ENCODE assay signal across 7 cellular contexts in the genomic region with DNA sequence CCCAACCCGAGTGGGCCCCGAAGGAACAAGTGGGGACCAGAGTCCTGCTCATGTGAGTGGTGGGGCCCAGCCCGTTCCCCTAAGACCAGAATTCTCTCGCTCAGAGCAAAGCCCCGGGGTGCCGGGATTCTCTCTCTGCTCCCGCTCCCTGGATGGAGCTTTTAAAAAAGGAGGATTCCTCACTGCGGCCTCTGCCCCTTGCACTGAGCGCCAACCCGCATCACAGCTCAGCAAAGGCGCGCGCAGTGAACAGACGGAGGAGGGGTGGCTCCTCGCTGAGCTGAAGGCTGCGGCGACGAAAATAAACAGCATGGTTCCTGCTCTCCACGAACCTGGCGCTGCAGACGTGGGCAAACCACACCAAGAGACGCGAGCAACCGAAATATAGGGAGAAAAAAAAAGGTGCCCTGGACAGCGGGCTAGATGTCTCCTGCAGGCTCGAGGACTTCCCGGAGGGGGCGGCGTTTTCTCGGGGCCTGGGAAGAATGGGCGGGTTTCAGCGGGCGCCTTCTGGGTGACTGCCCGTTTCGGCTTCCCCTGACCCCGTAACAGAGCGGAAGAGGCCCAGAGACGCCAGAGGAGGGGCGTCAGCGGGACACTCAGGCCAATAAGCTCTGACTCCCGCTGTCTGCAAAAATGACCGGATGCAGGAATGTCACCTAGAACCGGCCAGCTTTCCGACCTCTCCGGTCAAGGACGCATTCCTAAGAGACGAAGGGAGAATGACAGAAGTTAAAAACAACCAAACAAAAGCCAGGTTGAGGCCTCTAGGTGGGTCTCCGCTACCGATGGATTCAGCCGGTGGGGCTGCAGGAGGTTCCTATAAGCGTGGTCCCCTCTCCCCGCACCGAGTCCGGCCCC. TPM values are rescaled to one million over a fixed set of nuclear protein-coding genes. Genes with fewer than 3 reads are reported as not detected.
DNase-seq lines count a peak whose midpoint lies in the region; ATAC-seq, FAIRE-seq and TF ChIP-seq lines count a peak whose summit lies in the region.

No MANE protein-coding gene starts in this region.

- H3K27me3 ChIP-seq in kidney epithelial cell (ENCODE audit: control insufficient read depth, insufficient read depth, low read length) (no peaks in the 10 kb centered on the region), small intestine (ENCODE audit: control insufficient read depth in 2 of 2, insufficient read depth in 2 of 2, low read length in 2 of 2) (no peaks in the 10 kb centered on the region)

- POLR2A ChIA-PET in HEK293 (lab: Yijun Ruan, JAX), result interaction anchor here (3.0 kb wide), 1 partner anchor 15 kb away, joined by 17 read pairs; no protein-coding TSS in a partner anchor

- no peak for FAIRE-seq in small intestine (lab: Jason Lieb, UNC)

- H3K27ac ChIP-seq in HEK293 (ENCODE audit: extremely low read depth, low read depth, low read length) (no peak overlapping the region), small intestine (ENCODE audit: low read depth in 1 of 2, low read length in 1 of 2) (peak overlapping the region; percentile 67 to 93)

- 30 to 58% (median 43%) methylated on average over 47 to 54 of the region's 54 CpGs for WGBS in small intestine, 3 donors

- DNase-seq in T-helper 2 cell (peak in 3 of 5 experiments; percentile 18 to 62 (median 44)), cortex of kidney (lab: John Stamatoyannopoulos, UW) (peak; percentile 50), kidney epithelial cell (ENCODE audit: low read depth) (no peak), small intestine (peak; percentile 33), NK-92 (lab: John Stamatoyannopoulos, UW; ENCODE audit: unreplicated experiment) (no peak)

- H3K36me3 ChIP-seq in HEK293 (ENCODE audit: control insufficient read depth in 2 of 2, insufficient read depth in 1 of 2, low read length in 2 of 2), result peaks cover 0 to 14% of the 10 kb centered on the region in 2 experiments; a peak in 1 of 3 replicates
- no peaks in the 10 kb centered on the region for H3K36me3 ChIP-seq in kidney epithelial cell (ENCODE audit: control insufficient read depth, insufficient read depth, low read length)
- H3K36me3 ChIP-seq in small intestine (ENCODE audit: control insufficient read depth in 2 of 2, insufficient read depth in 2 of 2, low read length in 2 of 2), result no peaks in the 10 kb centered on the region

- TF ChIP-seq CTCF in HEK293 (tag by site-specific recombination; IDR thresholded peaks at IDR 0.05) (no peak), kidney epithelial cell (IDR thresholded peaks at IDR 0.05; ENCODE audit: insufficient read depth, low read length, poor library complexity, severe bottlenecking) (peak; percentile 18)

- H3K9me3 ChIP-seq in HEK293 (ENCODE audit: control insufficient read depth, insufficient read depth, low read depth, low read length) (no peaks in the 10 kb centered on the region), small intestine (ENCODE audit: control insufficient read depth, low read depth) (no peaks in the 10 kb centered on the region)

- peaks cover 2% of the 10 kb centered on the region for H3K4me1 ChIP-seq in HEK293 (ENCODE audit: control insufficient read depth, insufficient read depth, low read length)
- peaks cover 2 to 5% of the 10 kb centered on the region in 2 donors for H3K4me1 ChIP-seq in small intestine (ENCODE audit: control insufficient read depth in 2 of 2, insufficient read depth in 1 of 2, low read depth in 1 of 2, low read length in 1 of 2)

- ATAC-seq in GM18517 (IDR thresholded peaks at IDR 0.05; ENCODE audit: unreplicated experiment), result no peak

- no peak overlapping the region for H3K4me3 ChIP-seq in HEK293 (ENCODE audit: low read depth, low read length)
- H3K4me3 ChIP-seq in kidney epithelial cell (ENCODE audit: low read depth, low read length), result peak overlapping the region; percentile 37
- peak overlapping the region in 1 of 2 donors; percentile 46 for H3K4me3 ChIP-seq in small intestine (ENCODE audit: low read depth in 1 of 2, low read length in 2 of 2)

- CTCF ChIA-PET in HEK293 (lab: Yijun Ruan, JAX), result interaction anchor here (0.7 to 1.4 kb wide), 2 partner anchors 59 to 382 kb away, joined by 3 to 4 read pairs; no protein-coding TSS in a partner anchor

TF ChIP-seq in HEK293, 187 proteins besides CTCF, POLR2A, EP300 and RAD21:
- no peak for TF ChIP-seq WT1 (tag by site-specific recombination; IDR thresholded peaks at IDR 0.05)
- 0 out of 2 replicates have a peak, but pooled peaks have one; percentile 10 for TF ChIP-seq ZNF335 (tag by site-specific recombination; conservative IDR thresholded peaks at IDR 0.05)

RNA-seq across cellular contexts. Expression of a gene that starts 0.8 kb away (rescaled TPM):
- total RNA-seq in kidney epithelial cell, result 15.4 and 17.9 TPM in 2 replicates
- 1 to 10 TPM; 1.8 to 7.5 (median 4.9) TPM for polyA plus RNA-seq in small intestine

RNA-seq across cellular contexts. Expression of a gene that starts 37.7 kb away (rescaled TPM):
- total RNA-seq in kidney epithelial cell, result 9.8 and 12.2 TPM in 2 replicates
- polyA plus RNA-seq in small intestine, result under 1 TPM in 2 of 3 donors, not detected in 1; 0.54 to 0.76 TPM

Comparison
In these comparisons a context has a peak if more than half of its experiments do, and no peak if none do; other contexts are left out.
1. DNase-seq: peak in T-helper 2 cell (3 of 5), cortex of kidney (single experiment) and small intestine (single experiment); none in kidney epithelial cell (single experiment) and NK-92 (single experiment).